In the genomic region with DNA sequence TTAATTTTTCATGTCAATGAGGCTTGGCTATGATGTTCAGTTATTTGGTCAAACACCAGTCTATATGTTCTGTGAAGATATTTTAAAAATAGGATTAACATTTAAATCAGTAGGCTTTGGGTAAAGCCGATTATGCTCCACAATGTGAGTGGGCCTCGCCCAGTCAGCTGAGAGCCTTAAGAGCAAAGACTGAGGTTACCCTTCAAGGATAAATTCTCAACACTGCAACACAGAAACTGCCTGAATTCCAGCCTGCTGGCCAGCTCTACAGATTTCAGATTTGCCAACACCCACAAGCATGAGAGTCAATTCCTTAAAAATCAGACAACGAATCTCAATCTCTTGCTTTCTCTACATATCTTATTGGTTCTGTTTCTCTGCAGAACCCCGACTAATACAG, we compare ENCODE assay signal across 29 cellular contexts.
DNase-seq lines count a peak whose midpoint lies in the region; ATAC-seq and TF ChIP-seq lines count a peak whose summit lies in the region.
"Had no signal": no experiment of that assay in that cellular context is flagged by ENCODE, and none has a peak within 500 bp of the region (broad histone marks: within the 10 kb centered on the region; RNA-seq: fewer than 3 reads in every experiment).

No MANE protein-coding gene starts in this region.

- H3K36me3 Mint-ChIP-seq in activated naive CD8-positive, alpha-beta T cell treated with anti-CD3 and anti-CD28 coated beads, Interleukin-2, amount 10 ng/mL, durations not matched to agents 7 days and 5 days, result peaks cover 13% of the 10 kb centered on the region
- peaks cover 2% of the 10 kb centered on the region for H3K36me3 Mint-ChIP-seq in activated naive CD8-positive, alpha-beta T cell treated with anti-CD3 and anti-CD28 coated beads for 36 hours
- H3K36me3 Mint-ChIP-seq: activated naive CD4-positive, alpha-beta T cell treated with anti-CD3 and anti-CD28 coated beads, Interleukin-2, amount 50 U/mL, for 72 hours; stimulated activated effector memory CD8-positive, alpha-beta T cell treated with anti-CD3 and anti-CD28 coated beads, Interleukin-12 subunit alpha, Interleukin-12 subunit beta, amount 100 ng/mL, for 72 hours; T-cell had no signal

- no peak for DNase-seq in activated naive CD8-positive, alpha-beta T cell treated with anti-CD3 and anti-CD28 coated beads, Interleukin-2, amount 10 ng/mL, durations not matched to agents 7 days and 5 days
- DNase-seq in activated naive CD8-positive, alpha-beta T cell treated with anti-CD3 and anti-CD28 coated beads for 36 hours, result no peak
- DNase-seq in adipocyte (ENCODE audit: low read depth) (peak; percentile 63), lower lobe of right lung (no peak), NCI-H2227 (lab: John Stamatoyannopoulos, UW; ENCODE audit: unreplicated experiment) (no peak)
- DNase-seq in activated CD4-positive, alpha-beta T cell treated with anti-CD3 and anti-CD28 coated beads for 48 hours, result no peak
- DNase-seq in stimulated activated naive CD8-positive, alpha-beta T cell treated with anti-CD3 and anti-CD28 coated beads, Interleukin-15, amount 100 ng/mL, for 72 hours, result no peak
- DNase-seq in stimulated activated naive CD8-positive, alpha-beta T cell treated with anti-CD3 and anti-CD28 coated beads, Interleukin-15, Interleukin-2, amounts not matched to agents 100 U/mL and 50 U/mL, for 24 hours, result no peak
- DNase-seq: activated CD8-positive, alpha-beta T cell treated with anti-CD3 and anti-CD28 coated beads, Interleukin-2, amount 10 ng/mL, durations not matched to agents 7 days and 5 days; central memory CD4-positive, alpha-beta T cell; DMS53; GDM1; KBM-7; MM.1S; mucosa of descending colon; NCI-H1417; NCI-H2029 treated with DMSO at 0.1 percent for 48 hours; NCI-H2227 treated with DMSO at 0.1 percent for 48 hours; pancreas; stimulated activated CD4-positive, alpha-beta T cell treated with anti-CD3 and anti-CD28 coated beads, Interleukin-4, amount 100 ng/mL, for 24 hours; T-cell had no signal

- peak overlapping the region; percentile 8 for H3K27ac Mint-ChIP-seq in activated naive CD8-positive, alpha-beta T cell treated with anti-CD3 and anti-CD28 coated beads, Interleukin-2, amount 10 ng/mL, durations not matched to agents 7 days and 5 days
- no peak overlapping the region for H3K27ac Mint-ChIP-seq in activated naive CD8-positive, alpha-beta T cell treated with anti-CD3 and anti-CD28 coated beads for 36 hours
- no peak overlapping the region for H3K27ac Mint-ChIP-seq in stimulated activated naive CD8-positive, alpha-beta T cell treated with anti-CD3 and anti-CD28 coated beads, Interleukin-15, amount 100 ng/mL, for 72 hours
- H3K27ac Mint-ChIP-seq: activated CD8-positive, alpha-beta T cell treated with anti-CD3 and anti-CD28 coated beads, Interleukin-2, amount 10 ng/mL, durations not matched to agents 7 days and 5 days; activated naive CD4-positive, alpha-beta T cell treated with anti-CD3 and anti-CD28 coated beads, Interleukin-2, amount 50 U/mL, for 72 hours; activated T-helper 2 cell treated with anti-CD3 and anti-CD28 coated beads, Interferon-gamma antibody, Interleukin-2, Interleukin-4, amounts not matched to agents 10 μg/mL and 5 μg/mL and 100 μg/mL, durations not matched to agents 14 hours and 24 hours and 36 hours; dendritic cell treated with granulocyte-macrophage colony-stimulating factor and Interleukin-4, amounts not matched to agents 40 ng/mL and 50 ng/mL, for 4 days; stimulated activated effector memory CD8-positive, alpha-beta T cell treated with anti-CD3 and anti-CD28 coated beads, Interleukin-12 subunit alpha, Interleukin-12 subunit beta, amount 100 ng/mL, for 72 hours; T-cell had no signal

- no peak overlapping the region for H3K9ac ChIP-seq in adipocyte (ENCODE audit: low read length)

- no peaks in the 10 kb centered on the region for H3K36me3 ChIP-seq in adipocyte (ENCODE audit: control insufficient read depth, insufficient read depth, low read length, severe bottlenecking)
- no peaks in the 10 kb centered on the region for H3K36me3 ChIP-seq in lower lobe of right lung
- H3K36me3 ChIP-seq: pancreas, right atrium auricular region, suprapubic skin had no signal

- peak overlapping the region; percentile 4 for H3K4me3 Mint-ChIP-seq in activated naive CD8-positive, alpha-beta T cell treated with anti-CD3 and anti-CD28 coated beads, Interleukin-2, amount 10 ng/mL, durations not matched to agents 7 days and 5 days
- H3K4me3 Mint-ChIP-seq in activated naive CD8-positive, alpha-beta T cell treated with anti-CD3 and anti-CD28 coated beads for 36 hours, result no peak overlapping the region
- no peak overlapping the region for H3K4me3 Mint-ChIP-seq in stimulated activated naive CD8-positive, alpha-beta T cell treated with anti-CD3 and anti-CD28 coated beads, Interleukin-15, amount 100 ng/mL, for 72 hours
- H3K4me3 Mint-ChIP-seq: activated CD8-positive, alpha-beta T cell treated with anti-CD3 and anti-CD28 coated beads, Interleukin-2, amount 10 ng/mL, durations not matched to agents 7 days and 5 days; dendritic cell treated with granulocyte-macrophage colony-stimulating factor and Interleukin-4, amounts not matched to agents 40 ng/mL and 50 ng/mL, for 4 days; stimulated activated effector memory CD8-positive, alpha-beta T cell treated with anti-CD3 and anti-CD28 coated beads, Interleukin-12 subunit alpha, Interleukin-12 subunit beta, amount 100 ng/mL, for 72 hours; T-cell had no signal

- intact Hi-C loops in lower lobe of right lung (cut with DNase I), result no loop called here

- no peak overlapping the region for H3K4me3 ChIP-seq in adipocyte (ENCODE audit: low read length)
- H3K4me3 ChIP-seq in lower lobe of right lung, result no peak overlapping the region
- H3K4me3 ChIP-seq: mucosa of descending colon, pancreas, right atrium auricular region, suprapubic skin had no signal

- H3K9me3 Mint-ChIP-seq in activated naive CD8-positive, alpha-beta T cell treated with anti-CD3 and anti-CD28 coated beads, Interleukin-2, amount 10 ng/mL, durations not matched to agents 7 days and 5 days, result no peaks in the 10 kb centered on the region
- H3K9me3 Mint-ChIP-seq in activated naive CD8-positive, alpha-beta T cell treated with anti-CD3 and anti-CD28 coated beads for 36 hours, result peaks cover 1% of the 10 kb centered on the region
- peaks cover 0 to 5% of the 10 kb centered on the region in 2 donors for H3K9me3 Mint-ChIP-seq in stimulated activated naive CD8-positive, alpha-beta T cell treated with anti-CD3 and anti-CD28 coated beads, Interleukin-15, amount 100 ng/mL, for 72 hours
- H3K9me3 Mint-ChIP-seq: activated T-helper 2 cell treated with anti-CD3 and anti-CD28 coated beads, Interferon-gamma antibody, Interleukin-2, Interleukin-4, amounts not matched to agents 10 μg/mL and 5 μg/mL and 100 μg/mL, durations not matched to agents 14 hours and 24 hours and 36 hours; dendritic cell treated with granulocyte-macrophage colony-stimulating factor and Interleukin-4, amounts not matched to agents 40 ng/mL and 50 ng/mL, for 4 days; stimulated activated effector memory CD8-positive, alpha-beta T cell treated with anti-CD3 and anti-CD28 coated beads, Interleukin-12 subunit alpha, Interleukin-12 subunit beta, amount 100 ng/mL, for 72 hours; T-cell had no signal

- H3K27ac ChIP-seq in lower lobe of right lung, result no peak overlapping the region
- H3K27ac ChIP-seq: 22Rv1, right atrium auricular region, suprapubic skin had no signal

- H3K27me3 ChIP-seq in adipocyte (replicated peaks; ENCODE audit: control insufficient read depth, insufficient read depth, low read length) (no peaks in the 10 kb centered on the region), lower lobe of right lung (ENCODE audit: low read depth) (no peaks in the 10 kb centered on the region)
- H3K27me3 ChIP-seq: pancreas, right atrium auricular region, suprapubic skin had no signal

- H3K27me3 Mint-ChIP-seq in activated naive CD8-positive, alpha-beta T cell treated with anti-CD3 and anti-CD28 coated beads, Interleukin-2, amount 10 ng/mL, durations not matched to agents 7 days and 5 days, result peaks cover 2% of the 10 kb centered on the region
- H3K27me3 Mint-ChIP-seq in activated naive CD8-positive, alpha-beta T cell treated with anti-CD3 and anti-CD28 coated beads for 36 hours, result no peaks in the 10 kb centered on the region
- no peaks in the 10 kb centered on the region for H3K27me3 Mint-ChIP-seq in stimulated activated naive CD8-positive, alpha-beta T cell treated with anti-CD3 and anti-CD28 coated beads, Interleukin-15, amount 100 ng/mL, for 72 hours
- H3K27me3 Mint-ChIP-seq: dendritic cell treated with granulocyte-macrophage colony-stimulating factor and Interleukin-4, amounts not matched to agents 40 ng/mL and 50 ng/mL, for 4 days; T-cell had no signal

- POLR2A ChIA-PET in activated naive CD8-positive, alpha-beta T cell treated with anti-CD3 and anti-CD28 coated beads, Interleukin-2, amount 10 ng/mL, durations not matched to agents 7 days and 5 days (lab: Charles Lee), result no interaction called here

- H3K4me1 ChIP-seq in adipocyte (ENCODE audit: control insufficient read depth, insufficient read depth, low read length), result no peaks in the 10 kb centered on the region
- no peaks in the 10 kb centered on the region for H3K4me1 ChIP-seq in lower lobe of right lung
- H3K4me1 ChIP-seq: right atrium auricular region, suprapubic skin had no signal

- H3K4me1 Mint-ChIP-seq in activated naive CD8-positive, alpha-beta T cell treated with anti-CD3 and anti-CD28 coated beads, Interleukin-2, amount 10 ng/mL, durations not matched to agents 7 days and 5 days, result peaks cover 36% of the 10 kb centered on the region
- peaks cover 26% of the 10 kb centered on the region for H3K4me1 Mint-ChIP-seq in activated naive CD8-positive, alpha-beta T cell treated with anti-CD3 and anti-CD28 coated beads for 36 hours
- peaks cover 28% of the 10 kb centered on the region for H3K4me1 Mint-ChIP-seq in stimulated activated naive CD8-positive, alpha-beta T cell treated with anti-CD3 and anti-CD28 coated beads, Interleukin-15, amount 100 ng/mL, for 72 hours
- H3K4me1 Mint-ChIP-seq: stimulated activated effector memory CD8-positive, alpha-beta T cell treated with anti-CD3 and anti-CD28 coated beads, Interleukin-12 subunit alpha, Interleukin-12 subunit beta, amount 100 ng/mL, for 72 hours had no signal

- no peak for ATAC-seq in activated naive CD8-positive, alpha-beta T cell treated with anti-CD3 and anti-CD28 coated beads, Interleukin-2, amount 10 ng/mL, durations not matched to agents 7 days and 5 days (ENCODE audit: low read depth)
- ATAC-seq in lower lobe of right lung, result peak; percentile 54 to 63
- no peak for ATAC-seq in stimulated activated naive CD8-positive, alpha-beta T cell treated with anti-CD3 and anti-CD28 coated beads, Interleukin-15, amount 100 ng/mL, for 72 hours
- no peak for ATAC-seq in stimulated activated naive CD8-positive, alpha-beta T cell treated with anti-CD3 and anti-CD28 coated beads, Interleukin-15, Interleukin-2, amounts not matched to agents 100 U/mL and 50 U/mL, for 24 hours
- ATAC-seq: activated CD4-positive, CD25-positive, alpha-beta regulatory T cell treated with anti-CD3 and anti-CD28 coated beads, Interleukin-2, amount 50 U/mL, for 24 hours; activated CD8-positive, alpha-beta T cell treated with anti-CD3 and anti-CD28 coated beads, Interleukin-2, amount 10 ng/mL, durations not matched to agents 7 days and 5 days; activated naive CD4-positive, alpha-beta T cell treated with anti-CD3 and anti-CD28 coated beads, Interleukin-2, amount 50 U/mL, for 72 hours; mucosa of descending colon; stimulated activated effector memory CD8-positive, alpha-beta T cell treated with anti-CD3 and anti-CD28 coated beads, Interleukin-12 subunit alpha, Interleukin-12 subunit beta, amount 100 ng/mL, for 72 hours; T-cell had no signal

- H3K9me3 ChIP-seq in adipocyte (ENCODE audit: control insufficient read depth, low read length) (no peaks in the 10 kb centered on the region), lower lobe of right lung (no peaks in the 10 kb centered on the region)
- H3K9me3 ChIP-seq: mucosa of descending colon, pancreas, right atrium auricular region, suprapubic skin had no signal

- no peak for TF ChIP-seq CTCF in lower lobe of right lung (IDR thresholded peaks at IDR 0.05)

Comparison
In these comparisons a context has a peak if more than half of its experiments do, and no peak if none do; other contexts are left out.
1. ATAC-seq: peak in lower lobe of right lung (2 of 2); none in activated naive CD8-positive, alpha-beta T cell treated with anti-CD3 and anti-CD28 coated beads, Interleukin-2, amount 10 ng/mL, durations not matched to agents 7 days and 5 days (single experiment), stimulated activated naive CD8-positive, alpha-beta T cell treated with anti-CD3 and anti-CD28 coated beads, Interleukin-15, amount 100 ng/mL, for 72 hours (single experiment) and stimulated activated naive CD8-positive, alpha-beta T cell treated with anti-CD3 and anti-CD28 coated beads, Interleukin-15, Interleukin-2, amounts not matched to agents 100 U/mL and 50 U/mL, for 24 hours (single experiment).